ENCODE assay signal across 12 cellular contexts in the genomic region with DNA sequence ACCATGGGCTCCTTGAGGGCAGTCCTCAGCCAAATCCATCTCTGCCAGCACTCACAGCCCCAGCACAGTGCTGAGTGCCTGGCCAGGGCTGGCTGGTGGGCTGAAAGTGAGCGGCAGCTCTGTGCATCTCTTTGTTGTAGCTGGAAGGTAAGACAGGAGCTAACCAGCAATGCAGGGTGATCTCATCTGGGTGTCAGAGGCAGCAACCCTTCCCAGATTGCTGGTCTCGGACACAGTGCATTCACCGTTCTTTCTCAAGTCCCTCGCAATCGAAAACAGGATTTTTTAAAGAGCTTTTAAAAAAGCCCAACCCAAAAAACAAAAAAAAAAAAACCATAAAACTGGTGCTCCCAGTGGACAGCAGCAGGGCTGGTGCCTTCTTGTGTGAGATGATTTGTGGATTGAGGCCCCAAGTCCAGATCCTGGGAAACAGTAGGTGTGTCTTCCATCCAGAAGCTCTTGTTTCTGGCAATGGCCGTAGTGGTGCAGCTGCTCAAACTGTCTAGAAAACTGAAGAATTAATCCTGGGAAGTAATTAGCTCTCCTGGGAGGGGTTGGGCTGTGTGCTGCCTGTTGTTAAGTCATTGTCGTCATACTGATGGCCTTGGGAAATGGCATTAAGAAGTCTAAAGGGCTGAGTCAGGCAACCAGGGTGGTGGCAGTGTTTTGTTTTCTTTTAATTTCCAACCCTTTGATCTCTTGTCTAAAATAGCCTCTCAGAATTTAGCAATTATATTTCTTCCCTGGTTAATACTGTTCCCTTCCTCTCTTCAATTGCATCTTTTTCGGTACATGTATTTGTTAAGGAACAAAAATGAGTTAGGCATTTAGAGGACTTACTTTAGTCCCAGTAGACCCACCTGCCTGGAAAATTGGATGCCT.
DNase-seq lines count a peak whose midpoint lies in the region; ATAC-seq and TF ChIP-seq lines count a peak whose summit lies in the region.
"Had no signal": no experiment of that assay in that cellular context is flagged by ENCODE, and none has a peak within 500 bp of the region (broad histone marks: within the 10 kb centered on the region; RNA-seq: fewer than 3 reads in every experiment).

No MANE protein-coding gene starts in this region.

- POLR2A ChIA-PET in WTC11 (lab: Charles Lee): no interaction called here

- no peaks in the 10 kb centered on the region for H3K36me3 Mint-ChIP-seq in WTC11

- H3K4me1 ChIP-seq in smooth muscle cell (ENCODE audit: low read depth) (peaks cover 15% of the 10 kb centered on the region), upper lobe of right lung (peaks cover 3% of the 10 kb centered on the region)
- H3K4me1 ChIP-seq: upper lobe of left lung had no signal

- H3K36me3 ChIP-seq in smooth muscle cell (ENCODE audit: low read depth) (no peaks in the 10 kb centered on the region), upper lobe of right lung (no peaks in the 10 kb centered on the region)
- H3K36me3 ChIP-seq: ovary, upper lobe of left lung had no signal

- H2AFZ ChIP-seq in smooth muscle cell (ENCODE audit: low read depth): no peak overlapping the region

- no peaks in the 10 kb centered on the region for H3K79me2 ChIP-seq in smooth muscle cell (ENCODE audit: low read depth)

- no peak overlapping the region for H3K27ac Mint-ChIP-seq in WTC11

- CTCF ChIA-PET in WTC11 (lab: Charles Lee): no interaction called here

- no peaks in the 10 kb centered on the region for H3K9me3 Mint-ChIP-seq in WTC11

- no peak overlapping the region for H3K4me3 Mint-ChIP-seq in WTC11

- H4K20me1 ChIP-seq in smooth muscle cell (ENCODE audit: low read depth): peaks cover 40% of the 10 kb centered on the region

- no peak overlapping the region for H3K4me3 ChIP-seq in smooth muscle cell
- H3K4me3 ChIP-seq in upper lobe of right lung: no peak overlapping the region
- H3K4me3 ChIP-seq: dorsolateral prefrontal cortex, ovary, upper lobe of left lung had no signal

- H3F3A ChIP-seq in smooth muscle cell (ENCODE audit: low read depth): peaks cover 3% of the 10 kb centered on the region

- DNase-seq in LHCN-M2 (ENCODE audit: low read depth) (peak; percentile 67), NCI-H82 (lab: John Stamatoyannopoulos, UW) (peak; percentile 97), left cardiac atrium (no peak), smooth muscle cell (lab: John Stamatoyannopoulos, UW; ENCODE audit: unreplicated experiment) (no peak), HuH-7.5 (ENCODE audit: low spot score) (no peak), WTC11 (ENCODE audit: low spot score) (no peak), upper lobe of right lung (no peak)
- DNase-seq: activated CD4-positive, alpha-beta T cell treated with anti-CD3 and anti-CD28 coated beads for 4 hours; dorsolateral prefrontal cortex; upper lobe of left lung had no signal

- H3K9me3 ChIP-seq in smooth muscle cell (replicated peaks; ENCODE audit: low read depth) (no peaks in the 10 kb centered on the region), upper lobe of right lung (no peaks in the 10 kb centered on the region)
- H3K9me3 ChIP-seq: ovary, upper lobe of left lung had no signal

- peaks cover 8% of the 10 kb centered on the region; the same call in 1 of the 2 replicates for H3K4me1 Mint-ChIP-seq in WTC11

- no peaks in the 10 kb centered on the region for H3K27me3 ChIP-seq in smooth muscle cell (ENCODE audit: low read depth)
- no peaks in the 10 kb centered on the region for H3K27me3 ChIP-seq in upper lobe of right lung
- H3K27me3 ChIP-seq: ovary, upper lobe of left lung had no signal

- peak overlapping the region; percentile 67 for H3K4me2 ChIP-seq in smooth muscle cell

- ATAC-seq in left cardiac atrium (peak; percentile 20 to 66), WTC11 (no peak), upper lobe of right lung (no peak), HG03108 (IDR thresholded peaks at IDR 0.05; ENCODE audit: unreplicated experiment) (no peak)

- TF ChIP-seq CTCF in smooth muscle cell (IDR thresholded peaks at IDR 0.05; ENCODE audit: borderline replicate concordance, insufficient read depth, poor library complexity, severe bottlenecking) (no peak), WTC11 (IDR thresholded peaks at IDR 0.05) (no peak), upper lobe of right lung (IDR thresholded peaks at IDR 0.05) (no peak)

- WGBS in smooth muscle cell (ENCODE audit: low lambda C conversion rate): 52% methylated on average over 8 of the region's 8 CpGs

- H3K27me3 Mint-ChIP-seq in WTC11 (ENCODE audit: low read depth): no peaks in the 10 kb centered on the region

- no peak overlapping the region for H3K9ac ChIP-seq in smooth muscle cell (ENCODE audit: low read depth)

- intact Hi-C loops in left cardiac atrium (cut with DNase I) (no loop called here), upper lobe of right lung (cut with DNase I) (no loop called here)

- H3K27ac ChIP-seq in smooth muscle cell (ENCODE audit: low read depth) (no peak overlapping the region), upper lobe of right lung (no peak overlapping the region)
- H3K27ac ChIP-seq: ovary, upper lobe of left lung had no signal

TF ChIP-seq in WTC11, 78 proteins besides CTCF, POLR2A, EP300 and RAD21 (continues in another document):
- TF ChIP-seq ZNF121 (CRISPR knock-in tag; IDR thresholded peaks at IDR 0.05) (no peak), CREM (CRISPR knock-in tag; IDR thresholded peaks at IDR 0.05) (no peak), ZMAT4 (CRISPR knock-in tag; IDR thresholded peaks at IDR 0.05) (no peak), NFYB (CRISPR knock-in tag; conservative IDR thresholded peaks at IDR 0.05; ENCODE audit: low read depth) (no peak), GTF2I (CRISPR knock-in tag; conservative IDR thresholded peaks at IDR 0.05) (no peak), SOX15 (CRISPR knock-in tag; IDR thresholded peaks at IDR 0.05) (no peak), ZNF512 (CRISPR knock-in tag; IDR thresholded peaks at IDR 0.05; ENCODE audit: borderline replicate concordance) (no peak), ESRRA (CRISPR knock-in tag; IDR thresholded peaks at IDR 0.05; ENCODE audit: borderline replicate concordance) (no peak), TCF7 (CRISPR knock-in tag; IDR thresholded peaks at IDR 0.05; ENCODE audit: low read depth) (no peak), ELF4 (CRISPR knock-in tag; IDR thresholded peaks at IDR 0.05; ENCODE audit: low read depth) (no peak), ZNF219 (CRISPR knock-in tag; IDR thresholded peaks at IDR 0.05; ENCODE audit: borderline replicate concordance) (no peak), SMAD3 (CRISPR knock-in tag; IDR thresholded peaks at IDR 0.05; ENCODE audit: borderline replicate concordance) (no peak), CREB1 (CRISPR knock-in tag; IDR thresholded peaks at IDR 0.05) (no peak), NFE2L1 (CRISPR knock-in tag; IDR thresholded peaks at IDR 0.05) (no peak)
- TF ChIP-seq, protein P1, sequence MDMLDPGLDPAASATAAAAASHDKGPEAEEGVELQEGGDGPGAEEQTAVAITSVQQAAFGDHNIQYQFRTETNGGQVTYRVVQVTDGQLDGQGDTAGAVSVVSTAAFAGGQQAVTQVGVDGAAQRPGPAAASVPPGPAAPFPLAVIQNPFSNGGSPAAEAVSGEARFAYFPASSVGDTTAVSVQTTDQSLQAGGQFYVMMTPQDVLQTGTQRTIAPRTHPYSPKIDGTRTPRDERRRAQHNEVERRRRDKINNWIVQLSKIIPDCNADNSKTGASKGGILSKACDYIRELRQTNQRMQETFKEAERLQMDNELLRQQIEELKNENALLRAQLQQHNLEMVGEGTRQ (CRISPR knock-in tag; IDR thresholded peaks at IDR 0.05): no peak
- TF ChIP-seq, protein P2, sequence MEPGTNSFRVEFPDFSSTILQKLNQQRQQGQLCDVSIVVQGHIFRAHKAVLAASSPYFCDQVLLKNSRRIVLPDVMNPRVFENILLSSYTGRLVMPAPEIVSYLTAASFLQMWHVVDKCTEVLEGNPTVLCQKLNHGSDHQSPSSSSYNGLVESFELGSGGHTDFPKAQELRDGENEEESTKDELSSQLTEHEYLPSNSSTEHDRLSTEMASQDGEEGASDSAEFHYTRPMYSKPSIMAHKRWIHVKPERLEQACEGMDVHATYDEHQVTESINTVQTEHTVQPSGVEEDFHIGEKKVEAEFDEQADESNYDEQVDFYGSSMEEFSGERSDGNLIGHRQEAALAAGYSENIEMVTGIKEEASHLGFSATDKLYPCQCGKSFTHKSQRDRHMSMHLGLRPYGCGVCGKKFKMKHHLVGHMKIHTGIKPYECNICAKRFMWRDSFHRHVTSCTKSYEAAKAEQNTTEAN (CRISPR knock-in tag; IDR thresholded peaks at IDR 0.05): no peak
- TF ChIP-seq, protein P3, sequence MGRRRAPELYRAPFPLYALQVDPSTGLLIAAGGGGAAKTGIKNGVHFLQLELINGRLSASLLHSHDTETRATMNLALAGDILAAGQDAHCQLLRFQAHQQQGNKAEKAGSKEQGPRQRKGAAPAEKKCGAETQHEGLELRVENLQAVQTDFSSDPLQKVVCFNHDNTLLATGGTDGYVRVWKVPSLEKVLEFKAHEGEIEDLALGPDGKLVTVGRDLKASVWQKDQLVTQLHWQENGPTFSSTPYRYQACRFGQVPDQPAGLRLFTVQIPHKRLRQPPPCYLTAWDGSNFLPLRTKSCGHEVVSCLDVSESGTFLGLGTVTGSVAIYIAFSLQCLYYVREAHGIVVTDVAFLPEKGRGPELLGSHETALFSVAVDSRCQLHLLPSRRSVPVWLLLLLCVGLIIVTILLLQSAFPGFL (CRISPR knock-in tag; IDR thresholded peaks at IDR 0.05; ENCODE audit: borderline replicate concordance): no peak

Comparison
In these comparisons a context has a peak if more than half of its experiments do, and no peak if none do; other contexts are left out.
1. DNase-seq: peak in LHCN-M2 (single experiment) and NCI-H82 (single experiment); none in left cardiac atrium (single experiment), smooth muscle cell (single experiment), HuH-7.5 (single experiment), WTC11 (single experiment) and upper lobe of right lung (single experiment).
2. ATAC-seq: peak in left cardiac atrium (2 of 2); none in WTC11 (single experiment), upper lobe of right lung (single experiment) and HG03108 (single experiment).